1 cellular context compared by ENCODE assay signal in genomic region chr4:6956087-6956433, GRCh38.
TF ChIP-seq lines count a peak whose summit lies in the region.

No MANE protein-coding gene starts in this region.

TF ChIP-seq in GM23338, 12 proteins besides CTCF, POLR2A, EP300 and RAD21 (continued from another document):
- TF ChIP-seq ZNF462 (CRISPR knock-in tag; IDR thresholded peaks at IDR 0.05): no peak
- TF ChIP-seq ETS1 (IDR thresholded peaks at IDR 0.05): no peak
- TF ChIP-seq POLR2AphosphoS5 (IDR thresholded peaks at IDR 0.05; ENCODE audit: low read depth): no peak
- no peak for TF ChIP-seq JUNB (IDR thresholded peaks at IDR 0.05; ENCODE audit: unreplicated experiment)
- TF ChIP-seq ZNF331 (CRISPR knock-in tag; IDR thresholded peaks at IDR 0.05; ENCODE audit: low read depth): no peak
- TF ChIP-seq EZH2 (IDR thresholded peaks at IDR 0.05; ENCODE audit: low read depth, unreplicated experiment): no peak
- TF ChIP-seq CREB1 (CRISPR knock-in tag; IDR thresholded peaks at IDR 0.05; ENCODE audit: low read depth): no peak
- no peak for TF ChIP-seq STAT1 (IDR thresholded peaks at IDR 0.05; ENCODE audit: unreplicated experiment)
